1 cellular context compared by ENCODE assay signal in the genomic region with DNA sequence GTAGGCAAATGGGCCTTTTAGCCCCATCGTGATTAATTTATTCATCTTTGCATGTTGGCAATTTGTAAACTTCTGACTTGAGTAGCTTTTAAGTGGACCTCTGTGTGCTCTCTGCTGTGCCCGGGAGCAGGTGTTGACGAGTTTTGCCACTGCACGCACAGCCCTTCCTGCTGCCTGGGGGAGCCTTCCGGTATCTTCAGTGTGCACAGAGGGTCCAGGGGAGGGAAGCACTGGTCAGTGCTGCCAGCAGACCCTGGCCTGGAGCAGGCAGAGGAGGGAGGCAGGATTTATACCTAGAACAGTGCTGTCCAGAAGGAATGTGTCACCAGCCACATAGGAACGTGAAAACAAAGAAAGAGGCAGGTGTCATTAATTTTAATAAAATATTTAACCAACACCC.
TF ChIP-seq lines count a peak whose summit lies in the region.

No MANE protein-coding gene starts in this region.

TF ChIP-seq in WTC11, 78 proteins besides CTCF, POLR2A, EP300 and RAD21 (continued from another document):
- TF ChIP-seq, protein P1, sequence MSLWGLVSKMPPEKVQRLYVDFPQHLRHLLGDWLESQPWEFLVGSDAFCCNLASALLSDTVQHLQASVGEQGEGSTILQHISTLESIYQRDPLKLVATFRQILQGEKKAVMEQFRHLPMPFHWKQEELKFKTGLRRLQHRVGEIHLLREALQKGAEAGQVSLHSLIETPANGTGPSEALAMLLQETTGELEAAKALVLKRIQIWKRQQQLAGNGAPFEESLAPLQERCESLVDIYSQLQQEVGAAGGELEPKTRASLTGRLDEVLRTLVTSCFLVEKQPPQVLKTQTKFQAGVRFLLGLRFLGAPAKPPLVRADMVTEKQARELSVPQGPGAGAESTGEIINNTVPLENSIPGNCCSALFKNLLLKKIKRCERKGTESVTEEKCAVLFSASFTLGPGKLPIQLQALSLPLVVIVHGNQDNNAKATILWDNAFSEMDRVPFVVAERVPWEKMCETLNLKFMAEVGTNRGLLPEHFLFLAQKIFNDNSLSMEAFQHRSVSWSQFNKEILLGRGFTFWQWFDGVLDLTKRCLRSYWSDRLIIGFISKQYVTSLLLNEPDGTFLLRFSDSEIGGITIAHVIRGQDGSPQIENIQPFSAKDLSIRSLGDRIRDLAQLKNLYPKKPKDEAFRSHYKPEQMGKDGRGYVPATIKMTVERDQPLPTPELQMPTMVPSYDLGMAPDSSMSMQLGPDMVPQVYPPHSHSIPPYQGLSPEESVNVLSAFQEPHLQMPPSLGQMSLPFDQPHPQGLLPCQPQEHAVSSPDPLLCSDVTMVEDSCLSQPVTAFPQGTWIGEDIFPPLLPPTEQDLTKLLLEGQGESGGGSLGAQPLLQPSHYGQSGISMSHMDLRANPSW (CRISPR knock-in tag; conservative IDR thresholded peaks at IDR 0.05; ENCODE audit: low read depth), result no peak
- TF ChIP-seq ZNF219 (CRISPR knock-in tag; IDR thresholded peaks at IDR 0.05; ENCODE audit: borderline replicate concordance) (no peak), SP1 (CRISPR knock-in tag; conservative IDR thresholded peaks at IDR 0.05) (no peak), NFATC4 (CRISPR knock-in tag; IDR thresholded peaks at IDR 0.05) (no peak), ESRRA (CRISPR knock-in tag; IDR thresholded peaks at IDR 0.05; ENCODE audit: borderline replicate concordance) (no peak), ZNF263 (CRISPR knock-in tag; IDR thresholded peaks at IDR 0.05; ENCODE audit: low read depth) (no peak)
- TF ChIP-seq, protein P2, sequence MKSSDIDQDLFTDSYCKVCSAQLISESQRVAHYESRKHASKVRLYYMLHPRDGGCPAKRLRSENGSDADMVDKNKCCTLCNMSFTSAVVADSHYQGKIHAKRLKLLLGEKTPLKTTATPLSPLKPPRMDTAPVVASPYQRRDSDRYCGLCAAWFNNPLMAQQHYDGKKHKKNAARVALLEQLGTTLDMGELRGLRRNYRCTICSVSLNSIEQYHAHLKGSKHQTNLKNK (CRISPR knock-in tag; IDR thresholded peaks at IDR 0.05), result no peak
